ENCODE assay signal across 1 cellular context in genomic region chr18:45617284-45617683, GRCh38.
TF ChIP-seq lines count a peak whose summit lies in the region.

No MANE protein-coding gene starts in this region.

TF ChIP-seq in WTC11, 78 proteins besides CTCF, POLR2A, EP300 and RAD21 (continued from another document):
- TF ChIP-seq, protein P1, sequence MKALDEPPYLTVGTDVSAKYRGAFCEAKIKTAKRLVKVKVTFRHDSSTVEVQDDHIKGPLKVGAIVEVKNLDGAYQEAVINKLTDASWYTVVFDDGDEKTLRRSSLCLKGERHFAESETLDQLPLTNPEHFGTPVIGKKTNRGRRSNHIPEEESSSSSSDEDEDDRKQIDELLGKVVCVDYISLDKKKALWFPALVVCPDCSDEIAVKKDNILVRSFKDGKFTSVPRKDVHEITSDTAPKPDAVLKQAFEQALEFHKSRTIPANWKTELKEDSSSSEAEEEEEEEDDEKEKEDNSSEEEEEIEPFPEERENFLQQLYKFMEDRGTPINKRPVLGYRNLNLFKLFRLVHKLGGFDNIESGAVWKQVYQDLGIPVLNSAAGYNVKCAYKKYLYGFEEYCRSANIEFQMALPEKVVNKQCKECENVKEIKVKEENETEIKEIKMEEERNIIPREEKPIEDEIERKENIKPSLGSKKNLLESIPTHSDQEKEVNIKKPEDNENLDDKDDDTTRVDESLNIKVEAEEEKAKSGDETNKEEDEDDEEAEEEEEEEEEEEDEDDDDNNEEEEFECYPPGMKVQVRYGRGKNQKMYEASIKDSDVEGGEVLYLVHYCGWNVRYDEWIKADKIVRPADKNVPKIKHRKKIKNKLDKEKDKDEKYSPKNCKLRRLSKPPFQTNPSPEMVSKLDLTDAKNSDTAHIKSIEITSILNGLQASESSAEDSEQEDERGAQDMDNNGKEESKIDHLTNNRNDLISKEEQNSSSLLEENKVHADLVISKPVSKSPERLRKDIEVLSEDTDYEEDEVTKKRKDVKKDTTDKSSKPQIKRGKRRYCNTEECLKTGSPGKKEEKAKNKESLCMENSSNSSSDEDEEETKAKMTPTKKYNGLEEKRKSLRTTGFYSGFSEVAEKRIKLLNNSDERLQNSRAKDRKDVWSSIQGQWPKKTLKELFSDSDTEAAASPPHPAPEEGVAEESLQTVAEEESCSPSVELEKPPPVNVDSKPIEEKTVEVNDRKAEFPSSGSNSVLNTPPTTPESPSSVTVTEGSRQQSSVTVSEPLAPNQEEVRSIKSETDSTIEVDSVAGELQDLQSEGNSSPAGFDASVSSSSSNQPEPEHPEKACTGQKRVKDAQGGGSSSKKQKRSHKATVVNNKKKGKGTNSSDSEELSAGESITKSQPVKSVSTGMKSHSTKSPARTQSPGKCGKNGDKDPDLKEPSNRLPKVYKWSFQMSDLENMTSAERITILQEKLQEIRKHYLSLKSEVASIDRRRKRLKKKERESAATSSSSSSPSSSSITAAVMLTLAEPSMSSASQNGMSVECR (CRISPR knock-in tag; IDR thresholded peaks at IDR 0.05; ENCODE audit: borderline replicate concordance): no peak
